In genomic region chr21:37505963-37506362, GRCh38 we compare ENCODE assay signal across 15 cellular contexts.
DNase-seq lines count a peak whose midpoint lies in the region; ATAC-seq lines count a peak whose summit lies in the region.
"Had no signal": no experiment of that assay in that cellular context is flagged by ENCODE, and none has a peak within 500 bp of the region (broad histone marks: within the 10 kb centered on the region; RNA-seq: fewer than 3 reads in every experiment).

No MANE protein-coding gene starts in this region.

- CTCF ChIA-PET in activated CD4-positive, alpha-beta T cell treated with anti-CD3 and anti-CD28 coated beads for 36 hours (lab: Charles Lee), result no interaction called here

- no peak for ATAC-seq in activated CD4-positive, alpha-beta T cell treated with anti-CD3 and anti-CD28 coated beads for 36 hours
- ATAC-seq in activated T-cell treated with anti-CD3 and anti-CD28 coated beads, Interleukin-2, amount 50 U/mL, for 72 hours (replicated peaks in 1 of 2), result no peak
- ATAC-seq in stimulated activated effector memory CD8-positive, alpha-beta T cell treated with anti-CD3 and anti-CD28 coated beads, Interleukin-12 subunit alpha, Interleukin-12 subunit beta, amount 100 ng/mL, for 72 hours, result no peak
- no peak for ATAC-seq in GM18858 (IDR thresholded peaks at IDR 0.05; ENCODE audit: unreplicated experiment)
- ATAC-seq: CD8-positive, alpha-beta T cell had no signal

- POLR2A ChIA-PET in activated CD4-positive, alpha-beta T cell treated with anti-CD3 and anti-CD28 coated beads for 36 hours (lab: Charles Lee), result no interaction called here

- peaks cover 1% of the 10 kb centered on the region for H3K9me3 Mint-ChIP-seq in activated CD4-positive, alpha-beta T cell treated with anti-CD3 and anti-CD28 coated beads for 36 hours (ENCODE audit: low read depth)
- H3K9me3 Mint-ChIP-seq in activated T-cell treated with anti-CD3 and anti-CD28 coated beads, Interleukin-2, amount 50 U/mL, for 72 hours, result no peaks in the 10 kb centered on the region
- H3K9me3 Mint-ChIP-seq in stimulated activated effector memory CD8-positive, alpha-beta T cell treated with anti-CD3 and anti-CD28 coated beads, Interleukin-12 subunit alpha, Interleukin-12 subunit beta, amount 100 ng/mL, for 72 hours, result no peaks in the 10 kb centered on the region
- H3K9me3 Mint-ChIP-seq: CD4-positive, CD25-positive, alpha-beta regulatory T cell had no signal

- H3K4me1 Mint-ChIP-seq in activated CD4-positive, alpha-beta T cell treated with anti-CD3 and anti-CD28 coated beads for 36 hours, result peaks cover 27% of the 10 kb centered on the region
- H3K4me1 Mint-ChIP-seq in activated T-cell treated with anti-CD3 and anti-CD28 coated beads, Interleukin-2, amount 50 U/mL, for 72 hours (ENCODE audit: low read depth), result peaks cover 25% of the 10 kb centered on the region
- peaks cover 34% of the 10 kb centered on the region for H3K4me1 Mint-ChIP-seq in stimulated activated effector memory CD8-positive, alpha-beta T cell treated with anti-CD3 and anti-CD28 coated beads, Interleukin-12 subunit alpha, Interleukin-12 subunit beta, amount 100 ng/mL, for 72 hours

- H3K36me3 Mint-ChIP-seq in activated CD4-positive, alpha-beta T cell treated with anti-CD3 and anti-CD28 coated beads for 36 hours (ENCODE audit: low read depth), result peaks cover 56% of the 10 kb centered on the region
- peaks cover 14 to 40% of the 10 kb centered on the region in 2 donors for H3K36me3 Mint-ChIP-seq in activated T-cell treated with anti-CD3 and anti-CD28 coated beads, Interleukin-2, amount 50 U/mL, for 72 hours (ENCODE audit: insufficient read depth in 2 of 2)
- H3K36me3 Mint-ChIP-seq in stimulated activated effector memory CD8-positive, alpha-beta T cell treated with anti-CD3 and anti-CD28 coated beads, Interleukin-12 subunit alpha, Interleukin-12 subunit beta, amount 100 ng/mL, for 72 hours, result peaks cover 15% of the 10 kb centered on the region

- H3K27me3 Mint-ChIP-seq in activated CD4-positive, alpha-beta T cell treated with anti-CD3 and anti-CD28 coated beads for 36 hours, result no peaks in the 10 kb centered on the region
- H3K27me3 Mint-ChIP-seq in activated T-cell treated with anti-CD3 and anti-CD28 coated beads, Interleukin-2, amount 50 U/mL, for 72 hours (ENCODE audit: low read depth), result no peaks in the 10 kb centered on the region
- H3K27me3 Mint-ChIP-seq: B cell; CD4-positive, CD25-positive, alpha-beta regulatory T cell had no signal

- intact Hi-C loops in activated CD4-positive, alpha-beta T cell treated with anti-CD3 and anti-CD28 coated beads for 36 hours (cut with DNase I, micrococcal nuclease), result no loop called here

- H3K4me3 Mint-ChIP-seq in activated CD4-positive, alpha-beta T cell treated with anti-CD3 and anti-CD28 coated beads for 36 hours, result no peak overlapping the region
- H3K4me3 Mint-ChIP-seq in activated T-cell treated with anti-CD3 and anti-CD28 coated beads, Interleukin-2, amount 50 U/mL, for 72 hours, result no peak overlapping the region
- H3K4me3 Mint-ChIP-seq in stimulated activated effector memory CD8-positive, alpha-beta T cell treated with anti-CD3 and anti-CD28 coated beads, Interleukin-12 subunit alpha, Interleukin-12 subunit beta, amount 100 ng/mL, for 72 hours, result no peak overlapping the region
- H3K4me3 Mint-ChIP-seq: B cell; CD4-positive, CD25-positive, alpha-beta regulatory T cell; CD8-positive, alpha-beta T cell had no signal

- no peak for DNase-seq in activated CD4-positive, alpha-beta T cell treated with anti-CD3 and anti-CD28 coated beads for 36 hours
- no peak for DNase-seq in activated CD4-positive, alpha-beta T cell treated with anti-CD3 and anti-CD28 coated beads for 1 hour
- DNase-seq in activated T-cell treated with anti-CD3 and anti-CD28 coated beads, Interleukin-2, amount 50 U/mL, for 72 hours, result no peak
- no peak for DNase-seq in activated T-cell treated with anti-CD3 and anti-CD28 coated beads for 4 hours
- DNase-seq in stimulated activated effector memory CD8-positive, alpha-beta T cell treated with anti-CD3 and anti-CD28 coated beads, Interleukin-12 subunit alpha, Interleukin-12 subunit beta, amount 100 ng/mL, for 72 hours (ENCODE audit: low spot score in 2 of 2), result no peak
- DNase-seq: Caco-2; CD4-positive, CD25-positive, alpha-beta regulatory T cell; CD8-positive, alpha-beta T cell; DMS153; DND-41; GM23248; H7; HCEC 1CT had no signal

- peak overlapping the region; percentile 22 for H3K27ac Mint-ChIP-seq in activated CD4-positive, alpha-beta T cell treated with anti-CD3 and anti-CD28 coated beads for 36 hours
- H3K27ac Mint-ChIP-seq in activated T-cell treated with anti-CD3 and anti-CD28 coated beads, Interleukin-2, amount 50 U/mL, for 72 hours, result peak overlapping the region; percentile 78
- peak overlapping the region; percentile 96 for H3K27ac Mint-ChIP-seq in stimulated activated effector memory CD8-positive, alpha-beta T cell treated with anti-CD3 and anti-CD28 coated beads, Interleukin-12 subunit alpha, Interleukin-12 subunit beta, amount 100 ng/mL, for 72 hours
- H3K27ac Mint-ChIP-seq: CD8-positive, alpha-beta T cell had no signal

Comparison
In these comparisons a context has a peak if more than half of its experiments do, and no peak if none do; other contexts are left out.
1. H3K27ac Mint-ChIP-seq: peak in every context shown above with its lines; median percentile 96 in stimulated activated effector memory CD8-positive, alpha-beta T cell treated with anti-CD3 and anti-CD28 coated beads, Interleukin-12 subunit alpha, Interleukin-12 subunit beta, amount 100 ng/mL, for 72 hours; 78 in activated T-cell treated with anti-CD3 and anti-CD28 coated beads, Interleukin-2, amount 50 U/mL, for 72 hours; 22 in activated CD4-positive, alpha-beta T cell treated with anti-CD3 and anti-CD28 coated beads for 36 hours.